In genomic region chr20:50850721-50851286, GRCh38 we compare ENCODE assay signal across 17 cellular contexts. TPM values are rescaled to one million over a fixed set of nuclear protein-coding genes. Genes with fewer than 3 reads are reported as not detected.
DNase-seq lines count a peak whose midpoint lies in the region; ATAC-seq and TF ChIP-seq lines count a peak whose summit lies in the region.
"Had no signal": no experiment of that assay in that cellular context is flagged by ENCODE, and none has a peak within 500 bp of the region (broad histone marks: within the 10 kb centered on the region; RNA-seq: fewer than 3 reads in every experiment).

No MANE protein-coding gene starts in this region.

- no peaks in the 10 kb centered on the region for H3K9me2 ChIP-seq in GM23338 (ENCODE audit: insufficient read depth)

- no peak for TF ChIP-seq POLR2A in adrenal gland (IDR thresholded peaks at IDR 0.05)
- no peak for TF ChIP-seq POLR2A in GM18505 (IDR thresholded peaks at IDR 0.05; ENCODE audit: borderline replicate concordance, extremely low read depth, insufficient read depth, insufficient read length)

- H3K4me3 Mint-ChIP-seq in GM23338 = no peak overlapping the region; the same call in 2 of the 3 replicates
- H3K4me3 Mint-ChIP-seq in naive thymus-derived CD8-positive, alpha-beta T cell = peak overlapping the region in 5 of 10 donors; percentile 6 to 33 (median 25)
- H3K4me3 Mint-ChIP-seq: activated CD4-positive, alpha-beta T cell treated with anti-CD3 and anti-CD28 coated beads for 36 hours; stimulated activated naive CD8-positive, alpha-beta T cell treated with anti-CD3 and anti-CD28 coated beads, Interleukin-15, Interleukin-2, amounts not matched to agents 100 ng/mL and 50 ng/mL, for 24 hours had no signal

- peaks cover 17% of the 10 kb centered on the region for H3K27me3 Mint-ChIP-seq in GM23338 (ENCODE audit: insufficient read depth, low read depth, poor library complexity)
- H3K27me3 Mint-ChIP-seq in naive thymus-derived CD8-positive, alpha-beta T cell = no peaks in the 10 kb centered on the region
- H3K27me3 Mint-ChIP-seq: activated CD4-positive, alpha-beta T cell treated with anti-CD3 and anti-CD28 coated beads for 36 hours; stimulated activated naive CD8-positive, alpha-beta T cell treated with anti-CD3 and anti-CD28 coated beads, Interleukin-15, Interleukin-2, amounts not matched to agents 100 ng/mL and 50 ng/mL, for 24 hours had no signal

- DNase-seq in GM23338 (ENCODE audit: low spot score) (peak; percentile 61), adrenal gland (peak; percentile 28 to 71 (median 59)), GDM1 (lab: John Stamatoyannopoulos, UW) (no peak), amniotic stem cell (lab: John Stamatoyannopoulos, UW) (no peak)
- DNase-seq in naive thymus-derived CD8-positive, alpha-beta T cell = peak in 3 of 10 donors; percentile 6 to 21 (median 7)
- DNase-seq: activated CD4-positive, alpha-beta T cell treated with anti-CD3 and anti-CD28 coated beads for 36 hours; kidney; NCI-H1436; NCI-H510A treated with DMSO at 0.1 percent for 48 hours; pancreas; Peyer's patch; spleen had no signal

- TF ChIP-seq CTCF in GM23338 (conservative IDR thresholded peaks at IDR 0.05; ENCODE audit: low read depth in 2 of 2) (no peak), adrenal gland (IDR thresholded peaks at IDR 0.05) (peak in 2 of 6 experiments; percentile 6 to 16)

- no peaks in the 10 kb centered on the region for H4K20me1 ChIP-seq in GM23338 (replicated peaks; ENCODE audit: insufficient read depth)

- H3K27ac Mint-ChIP-seq in GM23338 = 0 out of 2 replicates have a peak overlapping the region, but pooled peaks have one; percentile 72
- H3K27ac Mint-ChIP-seq in naive thymus-derived CD8-positive, alpha-beta T cell = peak overlapping the region in 9 of 10 donors; percentile 49 to 93 (median 88)
- H3K27ac Mint-ChIP-seq: activated CD4-positive, alpha-beta T cell treated with anti-CD3 and anti-CD28 coated beads for 36 hours had no signal

- H3K4me1 ChIP-seq in GM23338 (ENCODE audit: insufficient read depth) (peaks cover 14% of the 10 kb centered on the region), HUES64 (ENCODE audit: insufficient read depth, low read length) (0 out of 2 replicates have a peak, but pooled peaks cover 7% of the 10 kb centered on the region), adrenal gland (replicated peaks in 1 of 2) (peaks cover 8 to 15% of the 10 kb centered on the region in 2 donors)

- H3K79me2 ChIP-seq in GM23338 (replicated peaks; ENCODE audit: insufficient read depth) = no peaks in the 10 kb centered on the region

- H3K27me3 ChIP-seq in GM23338 (ENCODE audit: insufficient read depth) = no peaks in the 10 kb centered on the region
- no peaks in the 10 kb centered on the region for H3K27me3 ChIP-seq in HUES64 (ENCODE audit: insufficient read depth, low read length)
- no peaks in the 10 kb centered on the region for H3K27me3 ChIP-seq in adrenal gland
- H3K27me3 ChIP-seq: pancreas, Peyer's patch, spleen, vagina had no signal

- H3K27ac ChIP-seq in GM23338 (ENCODE audit: low read depth) (no peak overlapping the region), HUES64 (ENCODE audit: low read depth, low read length) (0 out of 2 replicates have a peak overlapping the region, but pooled peaks have one; percentile 35), adrenal gland (no peak overlapping the region)
- H3K27ac ChIP-seq: C4-2B, pancreas, Peyer's patch, spleen, vagina had no signal

- intact Hi-C loops in adrenal gland (cut with DNase I) = no loop called here

- ATAC-seq in GM23338 (peak; percentile 79), GM18505 (IDR thresholded peaks at IDR 0.05; ENCODE audit: unreplicated experiment) (no peak)
- ATAC-seq in naive thymus-derived CD8-positive, alpha-beta T cell = peak; percentile 70 to 74
- ATAC-seq: activated CD4-positive, alpha-beta T cell treated with anti-CD3 and anti-CD28 coated beads for 36 hours had no signal

- WGBS in HUES64 = 43% methylated on average over 10 of the region's 13 CpGs
- WGBS in adrenal gland, 4 donors = 28 to 74% (median 39%) methylated on average over 3 to 13 of the region's 13 CpGs

- no peaks in the 10 kb centered on the region; the same call in 2 of the 3 replicates for H3K9me3 Mint-ChIP-seq in GM23338
- H3K9me3 Mint-ChIP-seq in naive thymus-derived CD8-positive, alpha-beta T cell = no peaks in the 10 kb centered on the region
- H3K9me3 Mint-ChIP-seq: stimulated activated naive CD8-positive, alpha-beta T cell treated with anti-CD3 and anti-CD28 coated beads, Interleukin-15, Interleukin-2, amounts not matched to agents 100 ng/mL and 50 ng/mL, for 24 hours had no signal

- no peaks in the 10 kb centered on the region for H3F3A ChIP-seq in GM23338 (replicated peaks; ENCODE audit: low read depth)

- no peak overlapping the region for H2AFZ ChIP-seq in GM23338

- H3K9me3 ChIP-seq in HUES64 (ENCODE audit: insufficient read depth, low read depth, low read length) (no peaks in the 10 kb centered on the region), adrenal gland (replicated peaks in 1 of 3) (no peaks in the 10 kb centered on the region)
- H3K9me3 ChIP-seq: pancreas, Peyer's patch, spleen, vagina had no signal

- H3K36me3 Mint-ChIP-seq in GM23338 (ENCODE audit: low read depth) = no peaks in the 10 kb centered on the region
- peaks cover 0 to 24% (median 3%) of the 10 kb centered on the region in 3 donors for H3K36me3 Mint-ChIP-seq in naive thymus-derived CD8-positive, alpha-beta T cell

- H3K4me3 ChIP-seq in GM23338 = no peak overlapping the region
- no peak overlapping the region for H3K4me3 ChIP-seq in HUES64 (ENCODE audit: low read length)
- H3K4me3 ChIP-seq in adrenal gland = peak overlapping the region in 1 of 4 donors; percentile 26
- H3K4me3 ChIP-seq: pancreas, Peyer's patch, spleen, vagina had no signal

- no peak overlapping the region for H3K4me2 ChIP-seq in GM23338

- POLR2A ChIA-PET in naive thymus-derived CD8-positive, alpha-beta T cell (lab: Charles Lee) = interaction anchor here (0.6 kb wide), 1 partner anchor 16 kb away, joined by 4 read pairs; no protein-coding TSS in a partner anchor

- H3K4me1 Mint-ChIP-seq in GM23338 = peaks cover 39% of the 10 kb centered on the region
- H3K4me1 Mint-ChIP-seq in naive thymus-derived CD8-positive, alpha-beta T cell = peaks cover 13 to 52% (median 29%) of the 10 kb centered on the region in 4 donors
- H3K4me1 Mint-ChIP-seq: activated CD4-positive, alpha-beta T cell treated with anti-CD3 and anti-CD28 coated beads for 36 hours had no signal

- H3K9ac ChIP-seq in HUES64 (ENCODE audit: low read depth, low read length) = no peak overlapping the region

- no peaks in the 10 kb centered on the region for H3K36me3 ChIP-seq in GM23338 (ENCODE audit: insufficient read depth)
- H3K36me3 ChIP-seq in HUES64 (ENCODE audit: insufficient read depth, low read length) = no peaks in the 10 kb centered on the region
- no peaks in the 10 kb centered on the region for H3K36me3 ChIP-seq in adrenal gland (replicated peaks in 1 of 2)
- H3K36me3 ChIP-seq: pancreas, Peyer's patch, vagina had no signal

RNA-seq across cellular contexts. Expression of gene BCAS4, which starts 55.9 kb away (rescaled TPM):
- 6.3 and 22.2 TPM in 2 replicates for total RNA-seq in GM23338 (2014; rRNA removed; shearing (Covaris generic))
- polyA plus RNA-seq in GM23338 (2016; fragmentation: Nextera tagmentation; extraction: Ambion mirVana) = 22.0 and 24.8 TPM in 2 replicates
- 8.2 TPM for polyA plus RNA-seq in HUES64 (2013, experiment 1 of 2)
- 12.2 TPM for polyA plus RNA-seq in HUES64 (2013, experiment 2 of 2)
- 1 to 10 TPM in 6 of 8 donors, under 1 TPM in 2; 0.66 to 5.1 (median 2.0) TPM for total RNA-seq in adrenal gland
- polyA plus RNA-seq in adrenal gland = 1 to 10 TPM; 1.0 to 1.3 (median 1.2) TPM
- 10 to 100 TPM; 77.4 to 89.9 TPM for total RNA-seq in naive thymus-derived CD8-positive, alpha-beta T cell
- 10 to 100 TPM; 33.5 to 51.5 (median 39.9) TPM for polyA plus RNA-seq in naive thymus-derived CD8-positive, alpha-beta T cell

Comparison
In these comparisons a context has a peak if more than half of its experiments do, and no peak if none do; other contexts are left out.
1. DNase-seq: peak in GM23338 (single experiment) and adrenal gland (7 of 7); none in GDM1 (single experiment) and amniotic stem cell (single experiment).